Comparison of ENCODE assay signal across 14 cellular contexts in genomic region chr7:132398253-132398913, GRCh38.
"Had no signal": no experiment of that assay in that cellular context is flagged by ENCODE, and none has a peak within 500 bp of the region (broad histone marks: within the 10 kb centered on the region; RNA-seq: fewer than 3 reads in every experiment).

No MANE protein-coding gene starts in this region.

- H3K27ac Mint-ChIP-seq: activated CD4-positive, alpha-beta memory T cell treated with anti-CD3 and anti-CD28 coated beads for 36 hours; stimulated activated naive B cell treated with anti-CD40 and anti-IgM and Interleukin-4, amounts not matched to agents 10 μg/mL and 1 μg/mL and 100 μg/mL, for 72 hours; T-cell had no signal

- DNase-seq: activated CD4-positive, alpha-beta memory T cell treated with anti-CD3 and anti-CD28 coated beads for 36 hours; activated naive CD8-positive, alpha-beta T cell treated with anti-CD3 and anti-CD28 coated beads, Interleukin-2, amount 10 ng/mL, durations not matched to agents 7 days and 5 days; activated T-cell treated with anti-CD3 and anti-CD28 coated beads, Interleukin-2, amount 50 U/mL, for 4 hours; anterior cingulate cortex; foreskin melanocyte; left ventricle myocardium superior; mesenchymal stem cell; ovary; stimulated activated naive B cell treated with anti-CD40 and anti-IgM and Interleukin-4, amounts not matched to agents 10 μg/mL and 1 μg/mL and 100 μg/mL, for 72 hours; T-cell; T1000 had no signal

- H3K27me3 Mint-ChIP-seq: activated CD4-positive, alpha-beta memory T cell treated with anti-CD3 and anti-CD28 coated beads for 36 hours had no signal

- H3K27ac ChIP-seq: ovary, upper lobe of left lung had no signal

- H3K4me1 Mint-ChIP-seq: stimulated activated naive B cell treated with anti-CD40 and anti-IgM and Interleukin-4, amounts not matched to agents 10 μg/mL and 1 μg/mL and 100 μg/mL, for 72 hours had no signal

- ATAC-seq: activated T-cell treated with anti-CD3 and anti-CD28 coated beads, Interleukin-2, amount 50 U/mL, for 4 hours; left ventricle myocardium superior; stimulated activated naive B cell treated with anti-CD40 and anti-IgM and Interleukin-4, amounts not matched to agents 10 μg/mL and 1 μg/mL and 100 μg/mL, for 72 hours had no signal

- H3K4me3 Mint-ChIP-seq: activated CD4-positive, alpha-beta memory T cell treated with anti-CD3 and anti-CD28 coated beads for 36 hours; activated naive CD8-positive, alpha-beta T cell treated with anti-CD3 and anti-CD28 coated beads, Interleukin-2, amount 10 ng/mL, durations not matched to agents 7 days and 5 days; activated T-cell treated with anti-CD3 and anti-CD28 coated beads, Interleukin-2, amount 50 U/mL, for 4 hours; neural crest cell; stimulated activated naive B cell treated with anti-CD40 and anti-IgM and Interleukin-4, amounts not matched to agents 10 μg/mL and 1 μg/mL and 100 μg/mL, for 72 hours; T-cell had no signal

- H3K9me3 ChIP-seq: ovary, upper lobe of left lung had no signal

- H3K36me3 ChIP-seq: ovary, upper lobe of left lung had no signal

- H3K36me3 Mint-ChIP-seq: activated CD4-positive, alpha-beta memory T cell treated with anti-CD3 and anti-CD28 coated beads for 36 hours; stimulated activated naive B cell treated with anti-CD40 and anti-IgM and Interleukin-4, amounts not matched to agents 10 μg/mL and 1 μg/mL and 100 μg/mL, for 72 hours; T-cell had no signal

- H3K9me3 Mint-ChIP-seq: activated CD4-positive, alpha-beta memory T cell treated with anti-CD3 and anti-CD28 coated beads for 36 hours had no signal

- H3K27me3 ChIP-seq: ovary, upper lobe of left lung had no signal

- H3K4me3 ChIP-seq: ovary, smooth muscle cell, upper lobe of left lung had no signal
